Comparison of ENCODE assay signal across 8 cellular contexts in genomic region chr10:78657622-78658165, GRCh38.
DNase-seq lines count a peak whose midpoint lies in the region; ATAC-seq and TF ChIP-seq lines count a peak whose summit lies in the region.

No MANE protein-coding gene starts in this region.

- ATAC-seq in lower lobe of right lung (peak; percentile 91 to 92), GM19455 (IDR thresholded peaks at IDR 0.05; ENCODE audit: unreplicated experiment) (no peak)

- H3K4me1 ChIP-seq in lower lobe of right lung, result no peaks in the 10 kb centered on the region

- H3K36me3 ChIP-seq in lower lobe of right lung, result no peaks in the 10 kb centered on the region

- TF ChIP-seq CTCF in lower lobe of right lung (IDR thresholded peaks at IDR 0.05), result peak; percentile 72

- H3K27ac ChIP-seq in lower lobe of right lung, result no peak overlapping the region

- intact Hi-C loops in lower lobe of right lung (cut with DNase I), result no loop called here

- H3K27me3 ChIP-seq in lower lobe of right lung (ENCODE audit: low read depth), result no peaks in the 10 kb centered on the region

- H3K4me3 ChIP-seq in lower lobe of right lung, result no peak overlapping the region

- H3K9me3 ChIP-seq in lower lobe of right lung, result no peaks in the 10 kb centered on the region

- peak; percentile 22 for DNase-seq in CMK (ENCODE audit: low read depth)
- peak; percentile 22 for DNase-seq in HCEC 1CT
- DNase-seq in NCI-H510A treated with DMSO at 0.1 percent for 48 hours (lab: John Stamatoyannopoulos, UW), result peak; percentile 50
- peak; percentile 50 to 53 for DNase-seq in activated CD4-positive, alpha-beta T cell treated with anti-CD3 and anti-CD28 coated beads, Interleukin-2, amount 50 U/mL, for 4 hours
- peak; percentile 68 for DNase-seq in ecto neural progenitor cell (ENCODE audit: low spot score)
- peak; percentile 77 for DNase-seq in lower lobe of right lung
- DNase-seq in stimulated activated CD8-positive, alpha-beta memory T cell treated with anti-CD3 and anti-CD28 coated beads, Interleukin-12 subunit alpha, Interleukin-12 subunit beta, amount 100 ng/mL, for 4 hours (ENCODE audit: low read depth), result peak; percentile 5

Comparison
In these comparisons a context has a peak if more than half of its experiments do, and no peak if none do; other contexts are left out.
1. DNase-seq: peak in every context shown above with its lines; median percentile 77 in lower lobe of right lung; 68 in ecto neural progenitor cell; 52 in activated CD4-positive, alpha-beta T cell treated with anti-CD3 and anti-CD28 coated beads, Interleukin-2, amount 50 U/mL, for 4 hours; 50 in NCI-H510A treated with DMSO at 0.1 percent for 48 hours; 22 in CMK; 22 in HCEC 1CT; 5 in stimulated activated CD8-positive, alpha-beta memory T cell treated with anti-CD3 and anti-CD28 coated beads, Interleukin-12 subunit alpha, Interleukin-12 subunit beta, amount 100 ng/mL, for 4 hours.